ENCODE assay signal across 8 cellular contexts in genomic region chr14:24194873-24195185, GRCh38. TPM values are rescaled to one million over a fixed set of nuclear protein-coding genes. Genes with fewer than 3 reads are reported as not detected.
DNase-seq lines count a peak whose midpoint lies in the region; ATAC-seq and TF ChIP-seq lines count a peak whose summit lies in the region.

No MANE protein-coding gene starts in this region.

- TF ChIP-seq CTCF in WERI-Rb-1 (IDR thresholded peaks at IDR 0.05; ENCODE audit: low read depth, low read length) (no peak), fibroblast of villous mesenchyme (IDR thresholded peaks at IDR 0.05; ENCODE audit: insufficient read depth, low read depth, low read length) (no peak), retinal pigment epithelial cell (conservative IDR thresholded peaks at IDR 0.05; ENCODE audit: low read depth, low read length) (no peak)

- peak overlapping the region; percentile 98 for H3K27ac ChIP-seq in WERI-Rb-1

- DNase-seq in WERI-Rb-1 (no peak), fibroblast of villous mesenchyme (ENCODE audit: low read depth) (no peak), retinal pigment epithelial cell (ENCODE audit: low read depth) (no peak), kidney tubule cell (ENCODE audit: low spot score) (no peak), NCI-H2227 (lab: John Stamatoyannopoulos, UW; ENCODE audit: unreplicated experiment) (no peak)
- DNase-seq in stimulated activated naive CD4-positive, alpha-beta T cell (lab: John Stamatoyannopoulos, UW), result no peak

- peaks cover 36% of the 10 kb centered on the region for H3K36me3 ChIP-seq in WERI-Rb-1

- H3K27me3 ChIP-seq in WERI-Rb-1 (ENCODE audit: insufficient read depth, low read depth, severe bottlenecking), result no peaks in the 10 kb centered on the region

- no peaks in the 10 kb centered on the region for H3K9me3 ChIP-seq in WERI-Rb-1 (ENCODE audit: severe bottlenecking)

- H3K4me3 ChIP-seq in GM08714 (ENCODE audit: low read length), result peak overlapping the region; percentile 69; the same call in 1 of the 2 replicates
- H3K4me3 ChIP-seq in WERI-Rb-1 (ENCODE audit: low read depth, low read length), result peak overlapping the region; percentile 50
- peak overlapping the region; percentile 84 for H3K4me3 ChIP-seq in fibroblast of villous mesenchyme (ENCODE audit: low read depth, low read length)
- peak overlapping the region; percentile 79 for H3K4me3 ChIP-seq in retinal pigment epithelial cell (ENCODE audit: low read length)

- ATAC-seq in HG02588 (IDR thresholded peaks at IDR 0.05; ENCODE audit: unreplicated experiment), result no peak

RNA-seq across cellular contexts. Expression of gene TM9SF1, which starts 0.4 kb away (rescaled TPM):
- 64.4 and 96.3 TPM in 2 replicates for total RNA-seq in fibroblast of villous mesenchyme

RNA-seq across cellular contexts. Expression of gene IPO4, which starts 6.2 kb away (rescaled TPM):
- 39.6 and 41.9 TPM in 2 replicates for total RNA-seq in fibroblast of villous mesenchyme

RNA-seq across cellular contexts. Expression of gene TSSK4, which starts 10.7 kb away (rescaled TPM):
- total RNA-seq in fibroblast of villous mesenchyme, result under 0.01 and 0.32 TPM in 2 replicates

RNA-seq across cellular contexts. Expression of gene CHMP4A, which starts 18.5 kb away (rescaled TPM):
- total RNA-seq in fibroblast of villous mesenchyme, result 13.8 and 15.8 TPM in 2 replicates

RNA-seq across cellular contexts. Expression of gene MDP1, which starts 21.0 kb away (rescaled TPM):
- 8.6 and 15.5 TPM in 2 replicates for total RNA-seq in fibroblast of villous mesenchyme
